In the genomic region with DNA sequence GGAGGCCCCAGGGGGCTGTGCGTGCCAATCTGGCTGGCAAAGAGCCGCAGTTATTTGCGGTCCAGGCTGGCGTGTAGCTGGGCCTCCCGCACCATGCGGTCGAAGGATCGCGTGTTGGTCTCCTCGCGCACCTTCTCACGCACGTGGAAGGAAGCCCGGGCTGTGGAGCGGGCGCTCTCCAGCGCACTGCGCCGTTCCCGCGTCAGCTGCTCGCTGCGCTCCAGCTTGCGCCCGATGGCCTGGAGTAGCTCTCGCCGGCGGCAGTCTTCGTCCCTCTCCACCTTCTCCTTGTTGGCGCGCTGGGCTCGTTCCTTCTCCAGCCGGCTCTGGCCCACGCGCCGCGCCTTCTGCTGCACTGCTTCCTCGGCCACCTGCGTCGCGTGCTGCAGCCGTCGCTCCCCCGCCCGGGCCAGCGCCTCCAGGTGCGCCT, we compare ENCODE assay signal across 11 cellular contexts. TPM values are rescaled to one million over a fixed set of nuclear protein-coding genes. Genes with fewer than 3 reads are reported as not detected.
DNase-seq lines count a peak whose midpoint lies in the region; ATAC-seq and TF ChIP-seq lines count a peak whose summit lies in the region.
"Had no signal": no experiment of that assay in that cellular context is flagged by ENCODE, and none has a peak within 500 bp of the region (broad histone marks: within the 10 kb centered on the region; RNA-seq: fewer than 3 reads in every experiment).

No MANE protein-coding gene starts in this region.

- POLR2A ChIA-PET in SK-N-SH (lab: Yijun Ruan, JAX), result interaction anchor here (1.3 kb wide), 1 partner anchor 11 kb away, joined by 4 read pairs; no protein-coding TSS in a partner anchor
- POLR2A ChIA-PET in HEK293T (lab: Yijun Ruan, JAX), result no interaction called here

- no peaks in the 10 kb centered on the region for H3K36me3 ChIP-seq in SK-N-SH (replicated peaks in 1 of 2; ENCODE audit: control insufficient read depth in 1 of 2, insufficient read depth in 2 of 2, low read length in 1 of 2)
- H3K36me3 ChIP-seq in mammary epithelial cell (ENCODE audit: insufficient read depth, low read length), result no peaks in the 10 kb centered on the region
- H3K36me3 ChIP-seq in right lobe of liver, result no peaks in the 10 kb centered on the region
- no peaks in the 10 kb centered on the region for H3K36me3 ChIP-seq in tibial artery

- peaks cover 0 to 2% of the 10 kb centered on the region in 2 experiments; a peak in 1 of 4 replicates for H3K4me1 ChIP-seq in SK-N-SH (ENCODE audit: control insufficient read depth in 1 of 2, insufficient read depth in 2 of 2, low read depth in 1 of 2, low read length in 1 of 2)
- peaks cover 12% of the 10 kb centered on the region for H3K4me1 ChIP-seq in mammary epithelial cell (ENCODE audit: insufficient read depth, low read length)
- peaks cover 0 to 21% (median 0%) of the 10 kb centered on the region in 4 donors for H3K4me1 ChIP-seq in right lobe of liver
- H3K4me1 ChIP-seq in tibial artery, result peaks cover 0 to 40% (median 34%) of the 10 kb centered on the region in 4 donors

- TF ChIP-seq CTCF in SK-N-SH (IDR thresholded peaks at IDR 0.05), result no peak
- TF ChIP-seq CTCF in mammary epithelial cell (conservative IDR thresholded peaks at IDR 0.05 in 1 of 2, IDR thresholded peaks at IDR 0.05 in 1 of 2; ENCODE audit: extremely low read depth in 1 of 2, insufficient read depth in 1 of 2, low read depth in 1 of 2, low read length in 2 of 2), result no peak
- no peak for TF ChIP-seq CTCF in right lobe of liver (IDR thresholded peaks at IDR 0.05)
- TF ChIP-seq CTCF in tibial artery (IDR thresholded peaks at IDR 0.05), result no peak

- no TSS peak for BruUV-seq in mammary epithelial cell (replicated peaks; lab: Mats Ljungman, UMichigan)

- peaks cover 35% of the 10 kb centered on the region for H3K27me3 ChIP-seq in SK-N-SH (ENCODE audit: insufficient read depth)
- peaks cover 37% of the 10 kb centered on the region for H3K27me3 ChIP-seq in mammary epithelial cell (ENCODE audit: insufficient read depth, low read length)
- peaks cover 0 to 12% of the 10 kb centered on the region in 2 donors for H3K27me3 ChIP-seq in right lobe of liver
- H3K27me3 ChIP-seq in tibial artery, result peaks cover 4 to 95% of the 10 kb centered on the region in 2 donors

- H3K27ac ChIP-seq in SK-N-SH (ENCODE audit: low read depth in 2 of 2, low read length in 1 of 2) (no peak overlapping the region), mammary epithelial cell (ENCODE audit: insufficient read depth, low read depth, low read length) (no peak overlapping the region), right lobe of liver (no peak overlapping the region), tibial artery (no peak overlapping the region)

- H3F3A ChIP-seq in SK-N-SH (replicated peaks; ENCODE audit: insufficient read depth), result no peaks in the 10 kb centered on the region

- 88% methylated on average over 42 of the region's 47 CpGs for WGBS in SK-N-SH (ENCODE audit: low lambda C conversion rate)
- 13% methylated on average over 3 of the region's 47 CpGs for WGBS in mammary epithelial cell (ENCODE audit: low coverage, missing lambda C conversion rate)
- no CpG with 5 or more reads among the region's 47 CpGs for WGBS in right lobe of liver (ENCODE audit: insufficient coverage, low coverage, low lambda C conversion rate, missing lambda C conversion rate)

- intact Hi-C loops in mammary epithelial cell (cut with micrococcal nuclease) (loop anchor here (2.0 kb wide), 1 partner anchor 329 kb away; no protein-coding TSS in a partner anchor), right lobe of liver (cut with DNase I) (loop anchor here (5.0 kb wide), 2 partner anchors 34 to 39 kb away; no protein-coding TSS in a partner anchor), tibial artery (cut with DNase I; ENCODE audit: low total_unique reads) (loop anchor here (10.0 kb wide), 1 partner anchor 327 kb away; no protein-coding TSS in a partner anchor)

- in situ Hi-C loops in mammary epithelial cell (cut with MboI; ENCODE audit: low sequenced_read_pairs in 2 of 2), result no loop called here

- dilution Hi-C loops in mammary epithelial cell (cut with HindIII; ENCODE audit: low sequenced_read_pairs), result no loop called here

- no peaks in the 10 kb centered on the region for H3K79me2 ChIP-seq in SK-N-SH (ENCODE audit: insufficient read depth)
- H3K79me2 ChIP-seq in mammary epithelial cell (ENCODE audit: insufficient read depth, low read length), result no peaks in the 10 kb centered on the region

- no peaks in the 10 kb centered on the region for H4K20me1 ChIP-seq in SK-N-SH (ENCODE audit: insufficient read depth)
- peaks cover 6% of the 10 kb centered on the region for H4K20me1 ChIP-seq in mammary epithelial cell (ENCODE audit: insufficient read depth, low read length)

- peak overlapping the region; percentile 67; the same call in 1 of the 2 replicates for H3K4me2 ChIP-seq in SK-N-SH
- H3K4me2 ChIP-seq in mammary epithelial cell (ENCODE audit: insufficient read depth, low read depth, low read length), result peak overlapping the region; percentile 65

- H3K9ac ChIP-seq in SK-N-SH, result no peak overlapping the region
- no peak overlapping the region for H3K9ac ChIP-seq in mammary epithelial cell (ENCODE audit: insufficient read depth, low read length)

- H3K9me2 ChIP-seq in SK-N-SH, result no peaks in the 10 kb centered on the region

- TF ChIP-seq RAD21 in SK-N-SH (IDR thresholded peaks at IDR 0.05; ENCODE audit: low read length), result no peak

- CTCF ChIA-PET in SK-N-SH (lab: Yijun Ruan, JAX), result interaction anchor here (0.9 to 12.6 kb wide), 14 partner anchors 9 to 342 kb away, joined by 3 to 368 read pairs (median 6); no protein-coding TSS in a partner anchor
- CTCF ChIA-PET in mammary epithelial cell (lab: Charles Lee; ENCODE audit: low non-redundant PET), result no interaction called here
- CTCF ChIA-PET in HEK293T (lab: Yijun Ruan, JAX), result interaction anchor here (1.2 to 6.9 kb wide), 3 partner anchors 13 to 156 kb away, joined by 4 to 39 read pairs (median 8); no protein-coding TSS in a partner anchor

- TF ChIP-seq POLR2A in right lobe of liver (IDR thresholded peaks at IDR 0.05), result no peak

- TF ChIP-seq EP300 in SK-N-SH (IDR thresholded peaks at IDR 0.05; ENCODE audit: borderline replicate concordance in 1 of 2, low read depth in 1 of 2, low read length in 1 of 2), result no peak

- no peak for DNase-seq in SK-N-SH
- DNase-seq in mammary epithelial cell, result no peak
- no peak for DNase-seq in right lobe of liver
- DNase-seq in tibial artery, result no peak
- no peak for DNase-seq in HEK293T (ENCODE audit: extremely low spot score)

- H2AFZ ChIP-seq in SK-N-SH (ENCODE audit: low read depth) (no peak overlapping the region), mammary epithelial cell (ENCODE audit: low read depth, low read length) (no peak overlapping the region)

- ATAC-seq in SK-N-SH treated with all-trans-retinoic acid at 6 μM for 48 hours (no peak), right lobe of liver (no peak), HG03520 (IDR thresholded peaks at IDR 0.05; ENCODE audit: unreplicated experiment) (no peak), HG03280 (IDR thresholded peaks at IDR 0.05; ENCODE audit: unreplicated experiment) (no peak)

- H3K4me3 ChIP-seq in SK-N-SH (ENCODE audit: low read depth in 2 of 2, low read length in 1 of 2) (no peak overlapping the region; a peak in 1 of 4 replicates), mammary epithelial cell (replicated peaks in 1 of 3; ENCODE audit: insufficient read depth in 1 of 3, low read depth in 2 of 3, low read length in 3 of 3) (no peak overlapping the region), right lobe of liver (peak overlapping the region in 2 of 3 donors; percentile 35 to 36), tibial artery (peak overlapping the region; percentile 41 to 54)

- H3K9me3 ChIP-seq in SK-N-SH (no peaks in the 10 kb centered on the region), mammary epithelial cell (replicated peaks; ENCODE audit: insufficient read depth, low read length) (no peaks in the 10 kb centered on the region), right lobe of liver (no peaks in the 10 kb centered on the region), tibial artery (no peaks in the 10 kb centered on the region)

TF ChIP-seq in SK-N-SH, 30 proteins besides CTCF, POLR2A, EP300 and RAD21:
- TF ChIP-seq ELF1 (IDR thresholded peaks at IDR 0.05) (no peak), TEAD4 (IDR thresholded peaks at IDR 0.05; ENCODE audit: borderline replicate concordance, insufficient read depth) (no peak), JUND (IDR thresholded peaks at IDR 0.05) (no peak), TCF12 (IDR thresholded peaks at IDR 0.05) (no peak), RFX5 (IDR thresholded peaks at IDR 0.05; ENCODE audit: low read length) (no peak), POLR2AphosphoS5 (IDR thresholded peaks at IDR 0.05; ENCODE audit: low read depth, low read length) (no peak), GABPA (IDR thresholded peaks at IDR 0.05; ENCODE audit: low read depth) (no peak)

TF ChIP-seq in HEK293T, 16 proteins besides CTCF, POLR2A, EP300 and RAD21 (continues in another document):
- TF ChIP-seq TARDBP (IDR thresholded peaks at IDR 0.05), result no peak
- TF ChIP-seq, protein P1, sequence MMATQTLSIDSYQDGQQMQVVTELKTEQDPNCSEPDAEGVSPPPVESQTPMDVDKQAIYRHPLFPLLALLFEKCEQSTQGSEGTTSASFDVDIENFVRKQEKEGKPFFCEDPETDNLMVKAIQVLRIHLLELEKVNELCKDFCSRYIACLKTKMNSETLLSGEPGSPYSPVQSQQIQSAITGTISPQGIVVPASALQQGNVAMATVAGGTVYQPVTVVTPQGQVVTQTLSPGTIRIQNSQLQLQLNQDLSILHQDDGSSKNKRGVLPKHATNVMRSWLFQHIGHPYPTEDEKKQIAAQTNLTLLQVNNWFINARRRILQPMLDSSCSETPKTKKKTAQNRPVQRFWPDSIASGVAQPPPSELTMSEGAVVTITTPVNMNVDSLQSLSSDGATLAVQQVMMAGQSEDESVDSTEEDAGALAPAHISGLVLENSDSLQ (IDR thresholded peaks at IDR 0.05), result no peak
- no peak for TF ChIP-seq FOXM1 (IDR thresholded peaks at IDR 0.05; ENCODE audit: borderline replicate concordance)
- TF ChIP-seq BHLHE40 (IDR thresholded peaks at IDR 0.05; ENCODE audit: borderline replicate concordance), result no peak
- TF ChIP-seq ARNT (IDR thresholded peaks at IDR 0.05), result no peak
- no peak for TF ChIP-seq FOXA1 (IDR thresholded peaks at IDR 0.05)
- no peak for TF ChIP-seq ELF4 (IDR thresholded peaks at IDR 0.05)
- no peak for TF ChIP-seq SUZ12 (IDR thresholded peaks at IDR 0.05)
- no peak for TF ChIP-seq FOXK2 (IDR thresholded peaks at IDR 0.05)
- TF ChIP-seq HDGF (IDR thresholded peaks at IDR 0.05; ENCODE audit: borderline replicate concordance), result no peak
- TF ChIP-seq ZNF384 (IDR thresholded peaks at IDR 0.05), result no peak

RNA-seq across cellular contexts. Expression of a gene that starts 3.2 kb away (rescaled TPM):
- not detected in 2 replicates for polyA plus RNA-seq in SK-N-SH (2012; rRNA removed)
- not detected in 2 replicates for polyA plus RNA-seq in SK-N-SH (2012; cell fraction: cytosol; rRNA removed)
- polyA plus RNA-seq in SK-N-SH (2012; cell fraction: nucleus; rRNA removed), result not detected in 2 replicates
- not detected for total RNA-seq in mammary epithelial cell
- not detected for polyA plus RNA-seq in mammary epithelial cell
- not detected for polyA minus RNA-seq in mammary epithelial cell
- total RNA-seq in right lobe of liver, result under 1 TPM in 3 of 6 experiments, not detected in 3; 0.06 to 0.11 (median 0.07) TPM
- total RNA-seq: LHCN-M2, NCI-H460, osteoblast had no signal

RNA-seq across cellular contexts. Expression of a gene that starts 39.9 kb away (rescaled TPM):
- polyA plus RNA-seq in SK-N-SH (2012; rRNA removed) (8.5 and 9.5 TPM in 2 replicates), mammary epithelial cell (17.1 TPM)
- polyA plus RNA-seq in SK-N-SH (2012; cell fraction: cytosol; rRNA removed), result 5.2 and 7.2 TPM in 2 replicates
- polyA plus RNA-seq in SK-N-SH (2012; cell fraction: nucleus; rRNA removed), result 16.8 and 20.7 TPM in 2 replicates
- total RNA-seq in mammary epithelial cell (10 to 100 TPM; 34.8 to 45.6 TPM), right lobe of liver (10 to 100 TPM in 5 of 6 experiments, 1 to 10 TPM in 1; 9.6 to 17.4 (median 12.5) TPM)
- 41.4 TPM for polyA minus RNA-seq in mammary epithelial cell

Comparison
In these comparisons a context has a peak if more than half of its experiments do, and no peak if none do; other contexts are left out.
1. H3K4me3 ChIP-seq: peak in right lobe of liver (2 of 3) and tibial artery (2 of 2); none in SK-N-SH (0 of 2) and mammary epithelial cell (0 of 3).